In genomic region chr2:89818873-89819272, GRCh38 we compare ENCODE assay signal across 33 cellular contexts.
"Had no signal": no experiment of that assay in that cellular context is flagged by ENCODE, and none has a peak within 500 bp of the region (broad histone marks: within the 10 kb centered on the region; RNA-seq: fewer than 3 reads in every experiment).

No MANE protein-coding gene starts in this region.

- H3K27me3 ChIP-seq: adrenal gland, body of pancreas, esophagus squamous epithelium, gastroesophageal sphincter had no signal

- H3K4me3 Mint-ChIP-seq: activated B cell treated with CpG ODN at 0.5 μM for 24 hours; activated CD8-positive, alpha-beta T cell treated with anti-CD3 and anti-CD28 coated beads for 36 hours; activated naive CD4-positive, alpha-beta T cell treated with anti-CD3 and anti-CD28 coated beads, Interleukin-2, amount 50 U/mL, for 24 hours; activated naive CD8-positive, alpha-beta T cell treated with anti-CD3 and anti-CD28 coated beads for 36 hours; activated naive CD8-positive, alpha-beta T cell treated with anti-CD3 and anti-CD28 coated beads, Interleukin-2, amount 50 U/mL, for 24 hours; activated T-cell treated with anti-CD3 and anti-CD28 coated beads, Interleukin-2, amount 50 U/mL, for 4 hours; activated T-helper 17 cell treated with anti-CD3 and anti-CD28 coated beads, Interleukin-2, amount 50 U/mL, for 72 hours; effector memory CD8-positive, alpha-beta T cell; T-helper 17 cell; T-helper 2 cell treated with Interferon-gamma antibody and Interleukin-4, amounts not matched to agents 5 μg/mL and 100 μg/mL, for 36 hours had no signal

- H3K4me3 ChIP-seq: adrenal gland, body of pancreas, esophagus squamous epithelium, gastroesophageal sphincter had no signal

- H3K36me3 ChIP-seq: adrenal gland, esophagus squamous epithelium, gastroesophageal sphincter, WERI-Rb-1 had no signal

- ATAC-seq: activated CD4-positive, CD25-positive, alpha-beta regulatory T cell treated with anti-CD3 and anti-CD28 coated beads, Interleukin-2, amount 50 U/mL, for 24 hours; activated CD8-positive, alpha-beta T cell treated with anti-CD3 and anti-CD28 coated beads for 36 hours; activated naive CD8-positive, alpha-beta T cell treated with anti-CD3 and anti-CD28 coated beads, Interleukin-2, amount 50 U/mL, for 24 hours; activated T-cell treated with anti-CD3 and anti-CD28 coated beads, Interleukin-2, amount 50 U/mL, for 4 hours; activated T-helper 17 cell treated with anti-CD3 and anti-CD28 coated beads, Interleukin-2, amount 50 U/mL, for 72 hours; body of pancreas; effector memory CD8-positive, alpha-beta T cell; gastroesophageal sphincter; T-helper 17 cell had no signal

- DNase-seq: activated B cell treated with CpG ODN at 0.5 μM for 24 hours; activated CD4-positive, alpha-beta T cell treated with anti-CD3 and anti-CD28 coated beads for 48 hours; activated CD4-positive, alpha-beta T cell treated with anti-CD3 and anti-CD28 coated beads, Interleukin-2, amount 50 U/mL, for 1 hour; activated CD4-positive, alpha-beta T cell treated with anti-CD3 and anti-CD28 coated beads, Interleukin-2, amount 50 U/mL, for 48 hours; activated CD8-positive, alpha-beta memory T cell treated with anti-CD3 and anti-CD28 coated beads for 24 hours; activated CD8-positive, alpha-beta T cell treated with anti-CD3 and anti-CD28 coated beads for 36 hours; activated effector memory CD4-positive, alpha-beta T cell treated with Interleukin-2 at 50 U/mL for 16 hours; activated gamma-delta T cell treated with Interleukin-2 at 50 U/mL for 16 hours; activated naive CD4-positive, alpha-beta T cell treated with Interleukin-2 at 50 U/mL for 16 hours; activated naive CD8-positive, alpha-beta T cell treated with anti-CD3 and anti-CD28 coated beads for 36 hours; activated naive CD8-positive, alpha-beta T cell treated with anti-CD3 and anti-CD28 coated beads, Interleukin-2, amount 50 U/mL, for 24 hours; activated T-cell treated with anti-CD3 and anti-CD28 coated beads, Interleukin-2, amount 50 U/mL, for 4 hours; adrenal gland; amygdala; aorta; body of pancreas; caudate nucleus; cortex of kidney; dermis blood vessel endothelial cell; effector CD4-positive, alpha-beta T cell; effector memory CD8-positive, alpha-beta T cell; esophagus squamous epithelium; foreskin melanocyte; T-helper 1 cell; T-helper 17 cell; T1000; WERI-Rb-1 had no signal

- H3K27ac ChIP-seq: adrenal gland, body of pancreas, epithelial cell of prostate, esophagus squamous epithelium, gastroesophageal sphincter, WERI-Rb-1 had no signal

- H3K4me1 Mint-ChIP-seq: activated B cell treated with CpG ODN at 0.5 μM for 24 hours; activated naive CD4-positive, alpha-beta T cell treated with anti-CD3 and anti-CD28 coated beads, Interleukin-2, amount 50 U/mL, for 24 hours; activated naive CD8-positive, alpha-beta T cell treated with anti-CD3 and anti-CD28 coated beads for 36 hours; activated naive CD8-positive, alpha-beta T cell treated with anti-CD3 and anti-CD28 coated beads, Interleukin-2, amount 50 U/mL, for 24 hours; activated T-helper 17 cell treated with anti-CD3 and anti-CD28 coated beads, Interleukin-2, amount 50 U/mL, for 72 hours; T-helper 17 cell had no signal

- H3K27me3 Mint-ChIP-seq: activated B cell treated with CpG ODN at 0.5 μM for 24 hours; activated CD8-positive, alpha-beta T cell treated with anti-CD3 and anti-CD28 coated beads for 36 hours; activated naive CD4-positive, alpha-beta T cell treated with anti-CD3 and anti-CD28 coated beads, Interleukin-2, amount 50 U/mL, for 24 hours; activated naive CD8-positive, alpha-beta T cell treated with anti-CD3 and anti-CD28 coated beads for 36 hours; activated naive CD8-positive, alpha-beta T cell treated with anti-CD3 and anti-CD28 coated beads, Interleukin-2, amount 50 U/mL, for 24 hours; activated T-helper 17 cell treated with anti-CD3 and anti-CD28 coated beads, Interleukin-2, amount 50 U/mL, for 72 hours; effector memory CD8-positive, alpha-beta T cell; T-helper 17 cell had no signal

- H3K4me1 ChIP-seq: adrenal gland, body of pancreas, esophagus squamous epithelium, gastroesophageal sphincter had no signal

- H3K9me3 Mint-ChIP-seq: activated naive CD8-positive, alpha-beta T cell treated with anti-CD3 and anti-CD28 coated beads, Interleukin-2, amount 50 U/mL, for 24 hours; activated T-cell treated with anti-CD3 and anti-CD28 coated beads, Interleukin-2, amount 50 U/mL, for 4 hours; T-helper 2 cell treated with Interferon-gamma antibody and Interleukin-4, amounts not matched to agents 5 μg/mL and 100 μg/mL, for 36 hours had no signal

- H3K27ac Mint-ChIP-seq: activated B cell treated with CpG ODN at 0.5 μM for 24 hours; activated CD8-positive, alpha-beta T cell treated with anti-CD3 and anti-CD28 coated beads for 36 hours; activated naive CD4-positive, alpha-beta T cell treated with anti-CD3 and anti-CD28 coated beads, Interleukin-2, amount 50 U/mL, for 24 hours; activated naive CD8-positive, alpha-beta T cell treated with anti-CD3 and anti-CD28 coated beads for 36 hours; activated naive CD8-positive, alpha-beta T cell treated with anti-CD3 and anti-CD28 coated beads, Interleukin-2, amount 50 U/mL, for 24 hours; activated T-helper 17 cell treated with anti-CD3 and anti-CD28 coated beads, Interleukin-2, amount 50 U/mL, for 72 hours; effector memory CD8-positive, alpha-beta T cell; T-helper 17 cell; T-helper 2 cell treated with Interferon-gamma antibody and Interleukin-4, amounts not matched to agents 5 μg/mL and 100 μg/mL, for 36 hours had no signal
